Comparison of ENCODE assay signal across 1 cellular context in genomic region chrX:48927125-48927524, GRCh38.
TF ChIP-seq lines count a peak whose summit lies in the region.

No MANE protein-coding gene starts in this region.

TF ChIP-seq in HepG2, 621 proteins besides CTCF, POLR2A, EP300 and RAD21:
- no peak for TF ChIP-seq ZNF546 (CRISPR knock-in tag; conservative IDR thresholded peaks at IDR 0.05)
- TF ChIP-seq ZNF138 (CRISPR knock-in tag; IDR thresholded peaks at IDR 0.05; ENCODE audit: low read depth), result no peak
- TF ChIP-seq KDM5B (CRISPR knock-in tag; IDR thresholded peaks at IDR 0.05; ENCODE audit: borderline replicate concordance), result no peak
- TF ChIP-seq ZNF576 (CRISPR knock-in tag; IDR thresholded peaks at IDR 0.05), result no peak
- no peak for TF ChIP-seq BATF2 (CRISPR knock-in tag; IDR thresholded peaks at IDR 0.05)
- TF ChIP-seq KDM1A (CRISPR knock-in tag; IDR thresholded peaks at IDR 0.05), result no peak
